8 cellular contexts compared by ENCODE assay signal in the genomic region with DNA sequence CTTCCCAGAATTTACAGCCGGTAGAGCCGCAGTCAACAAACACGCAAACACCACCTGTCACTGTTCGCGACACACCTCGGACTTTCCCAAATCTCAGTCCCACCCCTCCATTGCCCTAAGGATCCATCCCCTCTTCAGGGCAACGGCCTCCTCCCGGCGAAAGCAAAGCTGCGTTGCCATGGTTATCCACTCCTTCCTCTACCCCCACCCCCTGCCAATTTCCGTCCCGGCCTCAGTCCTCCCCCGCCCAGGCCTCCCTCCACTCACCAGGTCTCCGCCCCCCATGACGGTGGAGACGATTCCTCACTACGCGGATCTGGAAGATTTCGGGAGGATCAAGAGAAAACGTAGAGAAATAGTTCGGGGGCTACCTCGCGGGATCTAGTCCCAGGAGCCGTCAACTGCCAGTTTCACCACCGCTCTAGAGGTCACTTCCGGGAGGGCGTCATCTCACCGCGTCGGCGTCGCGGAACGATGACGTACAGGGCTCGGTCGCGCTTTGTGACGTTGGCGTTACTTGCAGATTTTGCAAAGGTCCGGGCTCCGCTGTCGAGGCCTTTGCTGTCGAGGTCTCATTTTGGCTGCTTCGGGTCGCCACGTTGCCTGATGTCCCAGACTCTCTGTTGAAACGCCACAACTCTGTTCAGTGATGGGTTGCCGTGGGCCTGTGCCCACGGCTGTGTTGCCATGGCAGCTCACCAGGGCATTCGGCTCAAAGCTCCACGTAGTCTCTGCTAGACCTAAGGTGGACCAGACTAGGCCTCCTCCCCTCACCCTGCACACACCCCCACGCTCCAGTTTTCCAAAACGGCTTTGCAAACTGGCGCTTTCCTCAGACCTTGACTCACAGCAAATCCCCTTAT. TPM values are rescaled to one million over a fixed set of nuclear protein-coding genes. Genes with fewer than 3 reads are reported as not detected.
DNase-seq lines count a peak whose midpoint lies in the region; ATAC-seq and TF ChIP-seq lines count a peak whose summit lies in the region.

A gene (minus strand): TSS at position 423 of the 863 bp plus-strand sequence. CDS start 138 bp downstream, at position 285.

- H3K27me3 Mint-ChIP-seq in natural killer cell treated with Interleukin-12 subunit alpha and Interleukin-12 subunit beta and Interleukin-15 and Interleukin-18, amount 100 ng/mL, for 72 hours: no peaks in the 10 kb centered on the region

- peaks cover 10% of the 10 kb centered on the region for H3K36me3 Mint-ChIP-seq in natural killer cell treated with Interleukin-12 subunit alpha and Interleukin-12 subunit beta and Interleukin-15 and Interleukin-18, amount 100 ng/mL, for 72 hours

- H3K4me1 Mint-ChIP-seq in natural killer cell treated with Interleukin-12 subunit alpha and Interleukin-12 subunit beta and Interleukin-15 and Interleukin-18, amount 100 ng/mL, for 72 hours (ENCODE audit: low read depth in 2 of 2): peaks cover 34 to 43% of the 10 kb centered on the region in 2 donors

- H3K9me3 Mint-ChIP-seq in natural killer cell treated with Interleukin-12 subunit alpha and Interleukin-12 subunit beta and Interleukin-15 and Interleukin-18, amount 100 ng/mL, for 72 hours: no peaks in the 10 kb centered on the region

- H3K4me3 ChIP-seq in fibroblast of pulmonary artery (replicated peaks; ENCODE audit: low read depth, low read length): peak within 1 kb of the TSS; percentile 99

- TF ChIP-seq CTCF in fibroblast of pulmonary artery (IDR thresholded peaks at IDR 0.05; ENCODE audit: low read length, missing control alignments): no peak

- H3K27ac Mint-ChIP-seq in natural killer cell treated with Interleukin-12 subunit alpha and Interleukin-12 subunit beta and Interleukin-15 and Interleukin-18, amount 100 ng/mL, for 72 hours: peak within 1 kb of the TSS; percentile 99 to 100

- H3K4me3 Mint-ChIP-seq in natural killer cell treated with Interleukin-12 subunit alpha and Interleukin-12 subunit beta and Interleukin-15 and Interleukin-18, amount 100 ng/mL, for 72 hours: peak within 1 kb of the TSS; percentile 96

- peak; percentile 97 for TF ChIP-seq POLR2A in Raji (IDR thresholded peaks at IDR 0.05; ENCODE audit: insufficient read depth, low read depth, low read length)

- DNase-seq in DMS79 treated with DMSO at 0.1 percent for 48 hours (lab: John Stamatoyannopoulos, UW) (peak; percentile 93), GOT3 (lab: John Stamatoyannopoulos, UW) (peak; percentile 92), M059J (ENCODE audit: low read depth) (peak; percentile 90), fibroblast of pulmonary artery (ENCODE audit: low read depth) (peak; percentile 98)
- DNase-seq in activated T-helper 9 cell treated with anti-CD3 and anti-CD28 coated beads, Interleukin-2, amount 50 U/mL, for 16 hours (ENCODE audit: low read depth): peak; percentile 95
- peak; percentile 93 for DNase-seq in natural killer cell treated with Interleukin-12 subunit alpha and Interleukin-12 subunit beta and Interleukin-15 and Interleukin-18, amount 100 ng/mL, for 72 hours (ENCODE audit: low spot score)
- DNase-seq in stimulated activated naive CD4-positive, alpha-beta T cell treated with Interleukin-2 at 50 U/mL for 16 hours (lab: John Stamatoyannopoulos, UW): peak; percentile 88

- peak; percentile 92 for ATAC-seq in natural killer cell treated with Interleukin-12 subunit alpha and Interleukin-12 subunit beta and Interleukin-15 and Interleukin-18, amount 100 ng/mL, for 72 hours

RNA-seq across cellular contexts. Expression of the gene that starts here (rescaled TPM):
- total RNA-seq in M059J (2014; rRNA removed; shearing (Covaris generic)): 7.8 and 8.9 TPM in 2 replicates
- 10 to 100 TPM; 36.8 to 39.3 TPM for total RNA-seq in natural killer cell treated with Interleukin-12 subunit alpha and Interleukin-12 subunit beta and Interleukin-15 and Interleukin-18, amount 100 ng/mL, for 72 hours

Comparison
In these comparisons a context has a peak if more than half of its experiments do, and no peak if none do; other contexts are left out.
1. Peak in every context shown above with its lines: DNase-seq, ATAC-seq and H3K4me3 ChIP-seq.